ENCODE assay signal across 1 cellular context in the genomic region with DNA sequence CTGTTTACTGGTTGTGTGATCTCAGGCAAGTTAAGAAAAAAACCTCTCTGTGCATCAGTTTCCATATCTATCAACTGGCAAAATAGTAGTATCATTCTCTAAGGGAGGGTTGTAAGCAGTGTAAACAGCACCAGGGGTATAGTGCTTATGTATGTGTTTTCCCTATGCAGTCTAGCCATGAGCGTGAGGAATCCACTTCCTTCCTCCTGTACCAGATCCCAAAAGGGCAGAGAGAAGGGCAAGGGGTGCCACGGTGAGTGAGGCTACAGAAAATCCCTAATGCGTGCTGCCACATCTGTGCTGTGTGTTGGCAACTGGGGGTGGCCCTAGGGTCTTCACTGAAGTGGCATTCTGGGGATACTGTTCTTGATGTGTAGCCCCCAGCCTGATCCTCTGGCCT.
TF ChIP-seq lines count a peak whose summit lies in the region.

No MANE protein-coding gene starts in this region.

TF ChIP-seq in IMR-90, 13 proteins besides CTCF, POLR2A, EP300 and RAD21:
- no peak for TF ChIP-seq MXI1 (IDR thresholded peaks at IDR 0.05; ENCODE audit: borderline replicate concordance, low read depth, low read length)
- no peak for TF ChIP-seq CEBPB (IDR thresholded peaks at IDR 0.05; ENCODE audit: low read depth, low read length)
- no peak for TF ChIP-seq FOS (IDR thresholded peaks at IDR 0.05; ENCODE audit: low read depth, low read length)
- TF ChIP-seq NFE2L2 (IDR thresholded peaks at IDR 0.05; ENCODE audit: low read depth, low read length): no peak
- no peak for TF ChIP-seq CHD1 (IDR thresholded peaks at IDR 0.05; ENCODE audit: low read depth, low read length)
- no peak for TF ChIP-seq BHLHE40 (IDR thresholded peaks at IDR 0.05; ENCODE audit: low read depth, low read length)
- TF ChIP-seq MAZ (IDR thresholded peaks at IDR 0.05; ENCODE audit: borderline replicate concordance, low read depth, low read length): no peak
- no peak for TF ChIP-seq SMC3 (IDR thresholded peaks at IDR 0.05; ENCODE audit: low read depth, low read length)
- no peak for TF ChIP-seq RCOR1 (IDR thresholded peaks at IDR 0.05; ENCODE audit: insufficient replicate concordance, low read length)
TF ChIP-seq in IMR-90: peak in this region for 0.
